1 cellular context compared by ENCODE assay signal in the genomic region with DNA sequence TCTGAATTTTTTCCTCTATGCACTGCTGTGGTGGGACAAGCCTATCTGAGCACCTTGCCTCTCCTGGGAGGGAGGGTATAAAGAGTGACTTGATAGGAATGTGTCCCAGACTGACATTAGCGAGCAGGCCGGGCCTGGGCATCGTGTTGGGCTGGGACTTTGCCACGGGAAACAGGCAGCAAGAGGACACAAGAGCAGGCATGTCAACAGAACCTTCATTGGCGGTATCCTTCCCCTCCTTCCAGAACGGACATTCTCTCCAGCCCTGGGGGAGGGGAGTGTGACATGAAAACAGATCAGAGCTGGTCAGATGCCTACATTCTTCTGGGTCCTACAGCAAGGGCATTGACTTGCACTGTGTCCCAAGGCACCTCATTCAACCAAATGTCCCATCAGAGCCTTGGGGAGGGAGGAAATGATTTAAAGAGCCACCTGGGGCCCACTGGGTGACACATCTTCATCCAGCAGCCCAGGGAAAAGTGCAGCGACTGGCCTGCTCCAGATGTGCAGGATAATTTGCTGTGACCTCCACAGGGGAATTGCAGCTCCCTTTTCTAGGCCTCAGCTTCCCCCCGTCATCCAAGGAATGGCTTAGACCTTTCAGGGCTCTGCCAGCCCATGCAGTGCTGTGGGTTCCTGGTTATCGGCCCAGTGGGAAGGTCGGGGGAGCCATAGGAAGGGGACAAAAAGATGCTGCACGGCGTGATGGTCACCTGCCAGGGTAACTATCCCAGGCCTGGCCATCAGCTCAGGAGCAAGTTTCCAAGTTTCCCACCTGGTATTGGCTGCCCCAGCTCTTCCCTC.
TF ChIP-seq lines count a peak whose summit lies in the region.

No MANE protein-coding gene starts in this region.

TF ChIP-seq in HepG2, 621 proteins besides CTCF, POLR2A, EP300 and RAD21 (continued from another document):
- TF ChIP-seq, protein P1, sequence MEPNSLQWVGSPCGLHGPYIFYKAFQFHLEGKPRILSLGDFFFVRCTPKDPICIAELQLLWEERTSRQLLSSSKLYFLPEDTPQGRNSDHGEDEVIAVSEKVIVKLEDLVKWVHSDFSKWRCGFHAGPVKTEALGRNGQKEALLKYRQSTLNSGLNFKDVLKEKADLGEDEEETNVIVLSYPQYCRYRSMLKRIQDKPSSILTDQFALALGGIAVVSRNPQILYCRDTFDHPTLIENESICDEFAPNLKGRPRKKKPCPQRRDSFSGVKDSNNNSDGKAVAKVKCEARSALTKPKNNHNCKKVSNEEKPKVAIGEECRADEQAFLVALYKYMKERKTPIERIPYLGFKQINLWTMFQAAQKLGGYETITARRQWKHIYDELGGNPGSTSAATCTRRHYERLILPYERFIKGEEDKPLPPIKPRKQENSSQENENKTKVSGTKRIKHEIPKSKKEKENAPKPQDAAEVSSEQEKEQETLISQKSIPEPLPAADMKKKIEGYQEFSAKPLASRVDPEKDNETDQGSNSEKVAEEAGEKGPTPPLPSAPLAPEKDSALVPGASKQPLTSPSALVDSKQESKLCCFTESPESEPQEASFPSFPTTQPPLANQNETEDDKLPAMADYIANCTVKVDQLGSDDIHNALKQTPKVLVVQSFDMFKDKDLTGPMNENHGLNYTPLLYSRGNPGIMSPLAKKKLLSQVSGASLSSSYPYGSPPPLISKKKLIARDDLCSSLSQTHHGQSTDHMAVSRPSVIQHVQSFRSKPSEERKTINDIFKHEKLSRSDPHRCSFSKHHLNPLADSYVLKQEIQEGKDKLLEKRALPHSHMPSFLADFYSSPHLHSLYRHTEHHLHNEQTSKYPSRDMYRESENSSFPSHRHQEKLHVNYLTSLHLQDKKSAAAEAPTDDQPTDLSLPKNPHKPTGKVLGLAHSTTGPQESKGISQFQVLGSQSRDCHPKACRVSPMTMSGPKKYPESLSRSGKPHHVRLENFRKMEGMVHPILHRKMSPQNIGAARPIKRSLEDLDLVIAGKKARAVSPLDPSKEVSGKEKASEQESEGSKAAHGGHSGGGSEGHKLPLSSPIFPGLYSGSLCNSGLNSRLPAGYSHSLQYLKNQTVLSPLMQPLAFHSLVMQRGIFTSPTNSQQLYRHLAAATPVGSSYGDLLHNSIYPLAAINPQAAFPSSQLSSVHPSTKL (CRISPR knock-in tag; IDR thresholded peaks at IDR 0.05) = peak; percentile 66
